32 cellular contexts compared by ENCODE assay signal in genomic region chr11:77119531-77119936, GRCh38. TPM values are rescaled to one million over a fixed set of nuclear protein-coding genes. Genes with fewer than 3 reads are reported as not detected.
"Had no signal": no experiment of that assay in that cellular context is flagged by ENCODE, and none has a peak within 500 bp of the region (broad histone marks: within the 10 kb centered on the region; RNA-seq: fewer than 3 reads in every experiment).

No MANE protein-coding gene starts in this region.

- H3K4me3 ChIP-seq: adrenal gland, body of pancreas, colonic mucosa, esophagus squamous epithelium had no signal

- H3K27me3 ChIP-seq: adrenal gland, body of pancreas, colonic mucosa, esophagus squamous epithelium had no signal

- ATAC-seq: activated CD4-positive, CD25-positive, alpha-beta regulatory T cell treated with anti-CD3 and anti-CD28 coated beads, Interleukin-2, amount 50 U/mL, for 24 hours; activated CD8-positive, alpha-beta T cell treated with anti-CD3 and anti-CD28 coated beads for 36 hours; activated naive CD8-positive, alpha-beta T cell treated with anti-CD3 and anti-CD28 coated beads, Interleukin-2, amount 50 U/mL, for 24 hours; activated T-cell treated with anti-CD3 and anti-CD28 coated beads, Interleukin-2, amount 50 U/mL, for 4 hours; activated T-helper 17 cell treated with anti-CD3 and anti-CD28 coated beads, Interleukin-2, amount 50 U/mL, for 72 hours; body of pancreas; T-helper 17 cell had no signal

- DNase-seq: activated B cell treated with CpG ODN at 0.5 μM for 24 hours; activated CD4-positive, alpha-beta T cell treated with anti-CD3 and anti-CD28 coated beads for 48 hours; activated CD4-positive, alpha-beta T cell treated with anti-CD3 and anti-CD28 coated beads, Interleukin-2, amount 50 U/mL, for 1 hour; activated CD4-positive, alpha-beta T cell treated with anti-CD3 and anti-CD28 coated beads, Interleukin-2, amount 50 U/mL, for 48 hours; activated CD8-positive, alpha-beta memory T cell treated with anti-CD3 and anti-CD28 coated beads for 24 hours; activated CD8-positive, alpha-beta T cell treated with anti-CD3 and anti-CD28 coated beads for 36 hours; activated effector memory CD4-positive, alpha-beta T cell treated with Interleukin-2 at 50 U/mL for 16 hours; activated naive CD4-positive, alpha-beta T cell treated with anti-CD3 and anti-CD28 coated beads for 36 hours; activated naive CD8-positive, alpha-beta T cell treated with anti-CD3 and anti-CD28 coated beads for 36 hours; activated naive CD8-positive, alpha-beta T cell treated with anti-CD3 and anti-CD28 coated beads, Interleukin-2, amount 50 U/mL, for 24 hours; activated T-cell treated with anti-CD3 and anti-CD28 coated beads, Interleukin-2, amount 50 U/mL, for 4 hours; adrenal gland; amygdala; body of pancreas; central memory CD4-positive, alpha-beta T cell; cerebellar nuclear complex; colonic mucosa; effector CD8-positive, alpha-beta T cell; esophagus squamous epithelium; foreskin melanocyte; T-helper 1 cell; T-helper 17 cell; T1000; WERI-Rb-1 had no signal

- H3K36me3 ChIP-seq: WERI-Rb-1 had no signal

- H3K9me3 ChIP-seq: adrenal gland, body of pancreas, colonic mucosa, esophagus squamous epithelium had no signal

- H3K4me1 ChIP-seq: adrenal gland, body of pancreas, colonic mucosa, esophagus squamous epithelium had no signal

- H3K27ac ChIP-seq: adrenal gland, body of pancreas, colonic mucosa, epithelial cell of prostate, esophagus squamous epithelium, WERI-Rb-1 had no signal

RNA-seq across cellular contexts. Expression of gene MYO7A, which starts 8.5 kb away (rescaled TPM):
- total RNA-seq: activated naive CD4-positive, alpha-beta T cell treated with anti-CD3 and anti-CD28 coated beads for 36 hours had no signal

RNA-seq across cellular contexts. Expression of gene OMP, which starts 16.9 kb away (rescaled TPM):
- total RNA-seq: activated B cell treated with CpG ODN at 0.5 μM for 24 hours; activated CD8-positive, alpha-beta T cell treated with anti-CD3 and anti-CD28 coated beads for 36 hours; activated naive CD4-positive, alpha-beta T cell treated with anti-CD3 and anti-CD28 coated beads for 36 hours; activated naive CD8-positive, alpha-beta T cell treated with anti-CD3 and anti-CD28 coated beads for 36 hours; activated T-cell treated with anti-CD3 and anti-CD28 coated beads, Interleukin-2, amount 50 U/mL, for 4 hours; activated T-helper 17 cell treated with anti-CD3 and anti-CD28 coated beads, Interleukin-2, amount 50 U/mL, for 72 hours; body of pancreas; dermis microvascular lymphatic vessel endothelial cell; fibroblast of villous mesenchyme; T-helper 17 cell had no signal
- polyA plus RNA-seq: aorta, endothelial cell of umbilical vein, fibroblast of lung had no signal
